In the genomic region with DNA sequence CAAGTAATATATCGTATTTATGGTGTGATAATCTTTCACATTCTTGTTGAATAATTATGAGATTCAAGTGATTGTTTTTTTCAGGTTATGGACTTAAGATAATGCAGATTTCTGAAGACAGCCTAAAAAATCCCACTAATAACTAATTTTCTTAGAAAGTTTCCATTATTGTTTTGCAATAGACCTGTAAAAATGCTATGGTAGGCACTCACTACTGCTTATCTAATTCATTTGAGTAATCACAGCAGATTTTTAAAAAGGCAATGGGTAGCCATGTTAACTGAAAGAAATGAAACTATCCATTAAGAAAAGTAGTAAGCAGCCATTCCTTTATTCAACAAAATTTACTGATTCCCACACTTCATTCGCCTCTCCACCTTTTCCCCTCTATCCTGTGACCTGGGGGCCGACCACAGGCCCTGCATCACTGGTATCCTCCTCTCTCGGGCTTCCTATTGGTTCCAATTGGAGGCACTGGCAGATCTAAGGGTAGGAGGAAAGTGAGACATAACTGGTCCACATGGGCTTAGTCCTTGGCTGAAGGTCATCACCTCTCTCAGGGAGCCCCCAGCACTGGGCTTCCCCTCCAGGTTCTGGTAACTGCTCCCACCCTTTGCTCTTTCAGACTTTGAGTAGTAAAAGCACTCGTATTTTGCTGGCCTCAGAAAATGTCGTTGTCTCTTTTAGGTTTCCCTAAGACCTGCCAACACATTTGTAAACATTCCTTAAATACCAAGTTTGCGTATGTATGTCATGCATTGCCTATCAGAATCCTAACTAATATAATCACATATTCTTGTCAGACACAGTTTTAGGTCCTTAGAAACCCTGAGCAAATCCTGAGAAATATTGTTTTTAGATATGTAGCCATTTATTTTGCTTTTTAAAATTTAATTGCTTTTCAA, we compare ENCODE assay signal across 12 cellular contexts. TPM values are rescaled to one million over a fixed set of nuclear protein-coding genes. Genes with fewer than 3 reads are reported as not detected.
DNase-seq lines count a peak whose midpoint lies in the region; ATAC-seq and TF ChIP-seq lines count a peak whose summit lies in the region.
"Had no signal": no experiment of that assay in that cellular context is flagged by ENCODE, and none has a peak within 500 bp of the region (broad histone marks: within the 10 kb centered on the region; RNA-seq: fewer than 3 reads in every experiment).

No MANE protein-coding gene starts in this region.

- H3K9me3 ChIP-seq in lower lobe of right lung = no peaks in the 10 kb centered on the region
- H3K9me3 ChIP-seq: BLaER1 treated with 17β-estradiol and CSF1 and Interleukin-3, amounts not matched to agents 10 nM and 100 nM had no signal

- H3K4me3 ChIP-seq in lower lobe of right lung = no peak overlapping the region
- H3K4me3 ChIP-seq: BLaER1 treated with 17β-estradiol and CSF1 and Interleukin-3, amounts not matched to agents 10 nM and 100 nM; PC-9 had no signal

- no peaks in the 10 kb centered on the region for H3K9me3 Mint-ChIP-seq in stimulated activated naive CD8-positive, alpha-beta T cell treated with anti-CD3 and anti-CD28 coated beads, Interleukin-15, Interleukin-2, amounts not matched to agents 100 ng/mL and 50 ng/mL, for 24 hours
- no peaks in the 10 kb centered on the region for H3K9me3 Mint-ChIP-seq in activated naive CD8-positive, alpha-beta T cell (ENCODE audit: low read depth)

- TF ChIP-seq CTCF in lower lobe of right lung (IDR thresholded peaks at IDR 0.05) = no peak

- H3K27me3 Mint-ChIP-seq in stimulated activated naive CD8-positive, alpha-beta T cell treated with anti-CD3 and anti-CD28 coated beads, Interleukin-15, Interleukin-2, amounts not matched to agents 100 ng/mL and 50 ng/mL, for 24 hours = no peaks in the 10 kb centered on the region
- H3K27me3 Mint-ChIP-seq in activated naive CD8-positive, alpha-beta T cell = no peaks in the 10 kb centered on the region

- H3K27ac Mint-ChIP-seq in stimulated activated naive CD8-positive, alpha-beta T cell treated with anti-CD3 and anti-CD28 coated beads, Interleukin-15, Interleukin-2, amounts not matched to agents 100 ng/mL and 50 ng/mL, for 24 hours = peak overlapping the region; percentile 52
- peak overlapping the region; percentile 41 for H3K27ac Mint-ChIP-seq in activated naive CD8-positive, alpha-beta T cell

- H3K4me1 Mint-ChIP-seq in stimulated activated naive CD8-positive, alpha-beta T cell treated with anti-CD3 and anti-CD28 coated beads, Interleukin-15, Interleukin-2, amounts not matched to agents 100 ng/mL and 50 ng/mL, for 24 hours (ENCODE audit: low read depth) = peaks cover 59% of the 10 kb centered on the region
- peaks cover 69% of the 10 kb centered on the region for H3K4me1 Mint-ChIP-seq in activated naive CD8-positive, alpha-beta T cell (ENCODE audit: low read depth)

- H3K4me3 Mint-ChIP-seq in stimulated activated naive CD8-positive, alpha-beta T cell treated with anti-CD3 and anti-CD28 coated beads, Interleukin-15, Interleukin-2, amounts not matched to agents 100 ng/mL and 50 ng/mL, for 24 hours = no peak overlapping the region
- no peak overlapping the region for H3K4me3 Mint-ChIP-seq in activated naive CD8-positive, alpha-beta T cell
- H3K4me3 Mint-ChIP-seq: nephron progenitor cell had no signal

- intact Hi-C loops in lower lobe of right lung (cut with DNase I) = no loop called here

- H3K36me3 ChIP-seq in lower lobe of right lung = no peaks in the 10 kb centered on the region
- H3K36me3 ChIP-seq: BLaER1 treated with 17β-estradiol and CSF1 and Interleukin-3, amounts not matched to agents 10 nM and 100 nM had no signal

- ATAC-seq in stimulated activated naive CD8-positive, alpha-beta T cell treated with anti-CD3 and anti-CD28 coated beads, Interleukin-15, Interleukin-2, amounts not matched to agents 100 U/mL and 50 U/mL, for 24 hours = no peak
- peak in 1 of 2 donors; percentile 24 for ATAC-seq in lower lobe of right lung
- ATAC-seq in HG02759 (IDR thresholded peaks at IDR 0.05; ENCODE audit: unreplicated experiment) = no peak
- ATAC-seq in HG03095 (IDR thresholded peaks at IDR 0.05; ENCODE audit: unreplicated experiment) = no peak

- DNase-seq in stimulated activated naive CD8-positive, alpha-beta T cell treated with anti-CD3 and anti-CD28 coated beads, Interleukin-15, Interleukin-2, amounts not matched to agents 100 U/mL and 50 U/mL, for 24 hours = no peak
- DNase-seq in lower lobe of right lung (no peak), NCI-H2029 treated with DMSO at 0.1 percent for 48 hours (lab: John Stamatoyannopoulos, UW) (no peak)
- DNase-seq in stimulated activated naive CD4-positive, alpha-beta T cell (lab: John Stamatoyannopoulos, UW) = no peak
- DNase-seq: islet precursor cell, nephron progenitor cell, PC-9 had no signal

- no peaks in the 10 kb centered on the region for H3K27me3 ChIP-seq in lower lobe of right lung (ENCODE audit: low read depth)
- H3K27me3 ChIP-seq: BLaER1 treated with 17β-estradiol and CSF1 and Interleukin-3, amounts not matched to agents 10 nM and 100 nM had no signal

- H3K4me1 ChIP-seq in lower lobe of right lung = peaks cover 43% of the 10 kb centered on the region
- H3K4me1 ChIP-seq: BLaER1 treated with 17β-estradiol and CSF1 and Interleukin-3, amounts not matched to agents 10 nM and 100 nM had no signal

- H3K27ac ChIP-seq in lower lobe of right lung = peak overlapping the region; percentile 7
- H3K27ac ChIP-seq: BLaER1 treated with 17β-estradiol and CSF1 and Interleukin-3, amounts not matched to agents 10 nM and 100 nM; PC-9 had no signal

- no peaks in the 10 kb centered on the region for H3K36me3 Mint-ChIP-seq in stimulated activated naive CD8-positive, alpha-beta T cell treated with anti-CD3 and anti-CD28 coated beads, Interleukin-15, Interleukin-2, amounts not matched to agents 100 ng/mL and 50 ng/mL, for 24 hours (ENCODE audit: low read depth)
- H3K36me3 Mint-ChIP-seq in activated naive CD8-positive, alpha-beta T cell = peaks cover 6% of the 10 kb centered on the region

RNA-seq across cellular contexts. Expression of a gene that starts 18.5 kb away (rescaled TPM):
- 95.3 TPM for total RNA-seq in lower lobe of right lung
